1 cellular context compared by ENCODE assay signal in genomic region chr18:37398248-37398920, GRCh38.
TF ChIP-seq lines count a peak whose summit lies in the region.

No MANE protein-coding gene starts in this region.

TF ChIP-seq in GM23338, 12 proteins besides CTCF, POLR2A, EP300 and RAD21 (continued from another document):
- TF ChIP-seq REST (IDR thresholded peaks at IDR 0.05; ENCODE audit: unreplicated experiment) (no peak), ETS1 (IDR thresholded peaks at IDR 0.05) (no peak), NANOG (IDR thresholded peaks at IDR 0.05; ENCODE audit: borderline replicate concordance) (no peak), EZH2phosphoT487 (IDR thresholded peaks at IDR 0.05; ENCODE audit: unreplicated experiment) (no peak)
